31 cellular contexts compared by ENCODE assay signal in genomic region chr4:92249541-92249940, GRCh38. TPM values are rescaled to one million over a fixed set of nuclear protein-coding genes. Genes with fewer than 3 reads are reported as not detected.
"Had no signal": no experiment of that assay in that cellular context is flagged by ENCODE, and none has a peak within 500 bp of the region (broad histone marks: within the 10 kb centered on the region; RNA-seq: fewer than 3 reads in every experiment).

No MANE protein-coding gene starts in this region.

- H3K27me3 Mint-ChIP-seq: activated CD4-positive, alpha-beta memory T cell treated with anti-CD3 and anti-CD28 coated beads, Interleukin-2, amount 10 ng/mL, durations not matched to agents 7 days and 5 days; activated naive CD8-positive, alpha-beta T cell treated with anti-CD3 and anti-CD28 coated beads for 36 hours; activated T-helper 17 cell treated with anti-CD3 and anti-CD28 coated beads, Interleukin-2, amount 50 U/mL, for 72 hours had no signal

- DNase-seq: activated CD4-positive, alpha-beta memory T cell treated with anti-CD3 and anti-CD28 coated beads, Interleukin-2, amount 10 ng/mL, durations not matched to agents 7 days and 5 days; activated CD4-positive, alpha-beta T cell treated with anti-CD3 and anti-CD28 coated beads for 1 hour; activated CD4-positive, alpha-beta T cell treated with anti-CD3 and anti-CD28 coated beads for 48 hours; activated CD4-positive, CD25-positive, alpha-beta regulatory T cell; activated effector memory CD4-positive, alpha-beta T cell treated with anti-CD3 and anti-CD28 coated beads, Interleukin-2, amount 50 U/mL, for 16 hours; activated naive CD4-positive, alpha-beta T cell; activated naive CD4-positive, alpha-beta T cell treated with anti-CD3 and anti-CD28 coated beads, Interleukin-2, amount 50 U/mL, for 16 hours; activated naive CD8-positive, alpha-beta T cell treated with anti-CD3 and anti-CD28 coated beads for 36 hours; activated T-cell treated with anti-CD3 and anti-CD28 coated beads, Interleukin-2, amount 50 U/mL, for 1 hour; activated T-cell treated with anti-CD3 and anti-CD28 coated beads, Interleukin-2, amount 50 U/mL, for 72 hours; amniotic stem cell; Kasumi-1; KG1; MG63; NCI-H1092; NCI-H1436 treated with DMSO at 0.1 percent for 48 hours; NCI-H1694 treated with DMSO at 0.1 percent for 48 hours; NCI-H2029; NCI-H345; NCI-H524 treated with DMSO at 0.1 percent for 48 hours; SHP77; SJCRH30; T1000; WERI-Rb-1 had no signal

- H3K4me3 Mint-ChIP-seq: activated CD4-positive, alpha-beta memory T cell treated with anti-CD3 and anti-CD28 coated beads, Interleukin-2, amount 10 ng/mL, durations not matched to agents 7 days and 5 days; activated naive CD8-positive, alpha-beta T cell treated with anti-CD3 and anti-CD28 coated beads for 36 hours; activated T-cell treated with anti-CD3 and anti-CD28 coated beads, Interleukin-2, amount 50 U/mL, for 72 hours; activated T-helper 17 cell treated with anti-CD3 and anti-CD28 coated beads, Interleukin-2, amount 50 U/mL, for 72 hours had no signal

- H3K4me1 Mint-ChIP-seq: activated CD4-positive, alpha-beta memory T cell treated with anti-CD3 and anti-CD28 coated beads, Interleukin-2, amount 10 ng/mL, durations not matched to agents 7 days and 5 days; activated naive CD8-positive, alpha-beta T cell treated with anti-CD3 and anti-CD28 coated beads for 36 hours; activated T-helper 17 cell treated with anti-CD3 and anti-CD28 coated beads, Interleukin-2, amount 50 U/mL, for 72 hours had no signal

- H3K27ac Mint-ChIP-seq: activated CD4-positive, alpha-beta memory T cell treated with anti-CD3 and anti-CD28 coated beads, Interleukin-2, amount 10 ng/mL, durations not matched to agents 7 days and 5 days; activated naive CD8-positive, alpha-beta T cell treated with anti-CD3 and anti-CD28 coated beads for 36 hours; activated T-cell treated with anti-CD3 and anti-CD28 coated beads, Interleukin-2, amount 50 U/mL, for 72 hours; activated T-helper 17 cell treated with anti-CD3 and anti-CD28 coated beads, Interleukin-2, amount 50 U/mL, for 72 hours had no signal

- H3K36me3 Mint-ChIP-seq: activated naive CD8-positive, alpha-beta T cell treated with anti-CD3 and anti-CD28 coated beads for 36 hours had no signal

- H3K27ac ChIP-seq: ascending aorta, SJCRH30, SK-N-MC, WERI-Rb-1 had no signal

RNA-seq across cellular contexts. Expression of gene GRID2, which starts 54.2 kb away (rescaled TPM):
- total RNA-seq: activated CD4-positive, alpha-beta memory T cell treated with anti-CD3 and anti-CD28 coated beads, Interleukin-2, amount 10 ng/mL, durations not matched to agents 7 days and 5 days; activated CD8-positive, alpha-beta memory T cell treated with anti-CD3 and anti-CD28 coated beads for 36 hours; activated naive CD8-positive, alpha-beta T cell treated with anti-CD3 and anti-CD28 coated beads for 36 hours; activated T-cell treated with anti-CD3 and anti-CD28 coated beads, Interleukin-2, amount 50 U/mL, for 72 hours; activated T-helper 17 cell treated with anti-CD3 and anti-CD28 coated beads, Interleukin-2, amount 50 U/mL, for 72 hours; ascending aorta; NCI-H460; T-helper 1 cell treated with Interleukin-12 subunit alpha and Interleukin-12 subunit beta and Interleukin-4 antibody, amounts not matched to agents 30 ng/mL and 1 ng/mL, for 36 hours; T-helper 2 cell treated with Interferon-gamma antibody and Interleukin-4, amounts not matched to agents 100 ng/mL and 5 ng/mL, for 36 hours had no signal
